1 cellular context compared by ENCODE assay signal in the genomic region with DNA sequence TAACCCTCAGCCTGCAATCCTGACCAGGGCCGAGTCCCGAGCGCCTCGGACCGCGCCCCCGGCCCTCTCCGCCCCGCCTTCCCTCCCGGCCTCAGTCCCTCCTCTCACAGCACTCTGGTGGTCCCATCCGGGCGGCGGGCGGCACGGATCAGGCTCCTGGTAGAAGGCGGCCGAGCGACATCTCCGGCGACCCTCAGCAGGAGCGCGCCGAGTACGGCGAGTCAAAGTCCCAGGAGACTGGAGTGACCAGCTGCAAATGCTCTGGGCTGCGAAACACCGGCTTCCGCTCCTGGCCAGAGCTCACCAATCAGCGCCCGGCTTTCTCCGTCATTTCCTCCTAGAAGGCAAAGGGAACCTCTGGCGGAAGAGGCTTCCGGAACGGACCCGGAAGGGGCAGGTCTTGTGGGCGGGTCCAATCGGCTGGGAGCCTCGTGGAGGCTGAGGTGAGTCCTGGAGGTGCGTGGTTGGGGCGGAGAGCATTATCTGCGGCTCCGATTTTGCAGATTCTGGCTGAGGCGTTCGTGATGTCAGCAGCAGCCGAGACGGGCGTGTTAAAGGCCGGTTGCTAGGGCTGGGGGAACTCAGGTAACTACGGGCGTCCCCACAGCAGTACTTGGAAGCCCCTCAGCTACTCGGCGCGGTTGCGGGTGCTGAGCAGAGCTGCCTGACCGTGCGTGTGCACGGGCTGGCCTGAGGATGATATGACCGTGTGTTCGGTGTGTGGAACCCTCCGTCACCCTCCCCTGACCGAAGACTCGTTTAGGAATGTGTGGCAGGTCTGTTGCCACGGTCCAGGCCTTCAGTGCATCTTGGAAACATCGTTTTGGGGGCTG.
A peak's percentile ranks its signal among the peaks of the same experiment; 100 is the strongest.
TF ChIP-seq lines count a peak whose summit lies in the region.

A gene with protein sequence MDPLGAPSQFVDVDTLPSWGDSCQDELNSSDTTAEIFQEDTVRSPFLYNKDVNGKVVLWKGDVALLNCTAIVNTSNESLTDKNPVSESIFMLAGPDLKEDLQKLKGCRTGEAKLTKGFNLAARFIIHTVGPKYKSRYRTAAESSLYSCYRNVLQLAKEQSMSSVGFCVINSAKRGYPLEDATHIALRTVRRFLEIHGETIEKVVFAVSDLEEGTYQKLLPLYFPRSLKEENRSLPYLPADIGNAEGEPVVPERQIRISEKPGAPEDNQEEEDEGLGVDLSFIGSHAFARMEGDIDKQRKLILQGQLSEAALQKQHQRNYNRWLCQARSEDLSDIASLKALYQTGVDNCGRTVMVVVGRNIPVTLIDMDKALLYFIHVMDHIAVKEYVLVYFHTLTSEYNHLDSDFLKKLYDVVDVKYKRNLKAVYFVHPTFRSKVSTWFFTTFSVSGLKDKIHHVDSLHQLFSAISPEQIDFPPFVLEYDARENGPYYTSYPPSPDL (minus strand): TSS at position 282 of the 833 bp plus-strand sequence. CDS start 9,264 bp downstream, outside the sequence.
Gene WDR3 (plus strand): TSS at position 400 of the 833 bp plus-strand sequence. CDS start 3,581 bp downstream, outside the sequence.

TF ChIP-seq in GM12878, 131 proteins besides CTCF, POLR2A, EP300 and RAD21 (continued from another document and continues in another):
- TF ChIP-seq E2F8 (IDR thresholded peaks at IDR 0.05; ENCODE audit: low read depth, partially characterized antibody): peak; percentile 75
- peak; percentile 34 for TF ChIP-seq SIX5 (IDR thresholded peaks at IDR 0.05; ENCODE audit: low read depth, low read length, severe bottlenecking)
- TF ChIP-seq MTA2 (IDR thresholded peaks at IDR 0.05; ENCODE audit: low read depth): no peak
- no peak for TF ChIP-seq KDM1A (IDR thresholded peaks at IDR 0.05; ENCODE audit: borderline replicate concordance)
- peak; percentile 49; the same call in 1 of the 2 replicates for TF ChIP-seq SMAD5 (IDR thresholded peaks at IDR 0.05; ENCODE audit: low read depth)
- no peak for TF ChIP-seq STAT3 (IDR thresholded peaks at IDR 0.05; ENCODE audit: low read depth, low read length)
- TF ChIP-seq CREB1 (IDR thresholded peaks at IDR 0.05; ENCODE audit: low read depth): peak; percentile 90
- TF ChIP-seq NBN (IDR thresholded peaks at IDR 0.05): peak; percentile 43; the same call in 1 of the 2 replicates
- 0 out of 2 replicates have a peak, but pooled peaks have one; percentile 45 for TF ChIP-seq ELK1 (IDR thresholded peaks at IDR 0.05; ENCODE audit: low read depth, low read length)
- TF ChIP-seq IKZF1 (conservative IDR thresholded peaks at IDR 0.05): 0 out of 2 replicates have a peak, but pooled peaks have one; percentile 63
- TF ChIP-seq, protein P1, sequence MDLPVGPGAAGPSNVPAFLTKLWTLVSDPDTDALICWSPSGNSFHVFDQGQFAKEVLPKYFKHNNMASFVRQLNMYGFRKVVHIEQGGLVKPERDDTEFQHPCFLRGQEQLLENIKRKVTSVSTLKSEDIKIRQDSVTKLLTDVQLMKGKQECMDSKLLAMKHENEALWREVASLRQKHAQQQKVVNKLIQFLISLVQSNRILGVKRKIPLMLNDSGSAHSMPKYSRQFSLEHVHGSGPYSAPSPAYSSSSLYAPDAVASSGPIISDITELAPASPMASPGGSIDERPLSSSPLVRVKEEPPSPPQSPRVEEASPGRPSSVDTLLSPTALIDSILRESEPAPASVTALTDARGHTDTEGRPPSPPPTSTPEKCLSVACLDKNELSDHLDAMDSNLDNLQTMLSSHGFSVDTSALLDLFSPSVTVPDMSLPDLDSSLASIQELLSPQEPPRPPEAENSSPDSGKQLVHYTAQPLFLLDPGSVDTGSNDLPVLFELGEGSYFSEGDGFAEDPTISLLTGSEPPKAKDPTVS (IDR thresholded peaks at IDR 0.05; ENCODE audit: low read depth, low read length): no peak
- TF ChIP-seq CHD2 (IDR thresholded peaks at IDR 0.05; ENCODE audit: borderline replicate concordance, low read depth, low read length): peak; percentile 56; the same call in 1 of the 2 replicates
- peak; percentile 28 for TF ChIP-seq PBX3 (IDR thresholded peaks at IDR 0.05; ENCODE audit: insufficient replicate concordance, low read depth, low read length)
- TF ChIP-seq RELB (IDR thresholded peaks at IDR 0.05; ENCODE audit: low read depth): 0 out of 2 replicates have a peak, but pooled peaks have one; percentile 45
- peak; percentile 49; the same call in 1 of the 2 replicates for TF ChIP-seq CBFB (IDR thresholded peaks at IDR 0.05; ENCODE audit: low read depth)
- TF ChIP-seq CREM (IDR thresholded peaks at IDR 0.05; ENCODE audit: low read depth): peak; percentile 90
- TF ChIP-seq NRF1 (conservative IDR thresholded peaks at IDR 0.05; ENCODE audit: low read depth, low read length): no peak
- TF ChIP-seq, protein P2, sequence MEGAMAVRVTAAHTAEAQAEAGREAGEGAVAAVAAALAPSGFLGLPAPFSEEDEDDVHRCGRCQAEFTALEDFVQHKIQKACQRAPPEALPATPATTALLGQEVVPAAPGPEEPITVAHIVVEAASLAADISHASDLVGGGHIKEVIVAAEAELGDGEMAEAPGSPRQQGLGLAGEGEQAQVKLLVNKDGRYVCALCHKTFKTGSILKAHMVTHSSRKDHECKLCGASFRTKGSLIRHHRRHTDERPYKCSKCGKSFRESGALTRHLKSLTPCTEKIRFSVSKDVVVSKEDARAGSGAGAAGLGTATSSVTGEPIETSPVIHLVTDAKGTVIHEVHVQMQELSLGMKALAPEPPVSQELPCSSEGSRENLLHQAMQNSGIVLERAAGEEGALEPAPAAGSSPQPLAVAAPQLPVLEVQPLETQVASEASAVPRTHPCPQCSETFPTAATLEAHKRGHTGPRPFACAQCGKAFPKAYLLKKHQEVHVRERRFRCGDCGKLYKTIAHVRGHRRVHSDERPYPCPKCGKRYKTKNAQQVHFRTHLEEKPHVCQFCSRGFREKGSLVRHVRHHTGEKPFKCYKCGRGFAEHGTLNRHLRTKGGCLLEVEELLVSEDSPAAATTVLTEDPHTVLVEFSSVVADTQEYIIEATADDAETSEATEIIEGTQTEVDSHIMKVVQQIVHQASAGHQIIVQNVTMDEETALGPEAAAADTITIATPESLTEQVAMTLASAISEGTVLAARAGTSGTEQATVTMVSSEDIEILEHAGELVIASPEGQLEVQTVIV (IDR thresholded peaks at IDR 0.05; ENCODE audit: borderline replicate concordance, partially characterized antibody): peak; percentile 69
- TF ChIP-seq MEF2B (IDR thresholded peaks at IDR 0.05; ENCODE audit: partially characterized antibody, poor library complexity, severe bottlenecking): peak; percentile 97
- TF ChIP-seq SREBF1 (IDR thresholded peaks at IDR 0.05; ENCODE audit: low read length): no peak
- no peak for TF ChIP-seq SUZ12 (IDR thresholded peaks at IDR 0.05; ENCODE audit: unreplicated experiment)
- TF ChIP-seq NR2C1 (IDR thresholded peaks at IDR 0.05): peak; percentile 37; the same call in 1 of the 2 replicates
- TF ChIP-seq SMAD1 (IDR thresholded peaks at IDR 0.05; ENCODE audit: low read depth, partially characterized antibody): no peak
- TF ChIP-seq BHLHE40 (IDR thresholded peaks at IDR 0.05; ENCODE audit: borderline replicate concordance in 1 of 2, low read depth in 2 of 2, low read length in 1 of 2): peak in 1 of 2 experiments; percentile 19; a peak in 3 of 4 replicates
- TF ChIP-seq, protein P3, sequence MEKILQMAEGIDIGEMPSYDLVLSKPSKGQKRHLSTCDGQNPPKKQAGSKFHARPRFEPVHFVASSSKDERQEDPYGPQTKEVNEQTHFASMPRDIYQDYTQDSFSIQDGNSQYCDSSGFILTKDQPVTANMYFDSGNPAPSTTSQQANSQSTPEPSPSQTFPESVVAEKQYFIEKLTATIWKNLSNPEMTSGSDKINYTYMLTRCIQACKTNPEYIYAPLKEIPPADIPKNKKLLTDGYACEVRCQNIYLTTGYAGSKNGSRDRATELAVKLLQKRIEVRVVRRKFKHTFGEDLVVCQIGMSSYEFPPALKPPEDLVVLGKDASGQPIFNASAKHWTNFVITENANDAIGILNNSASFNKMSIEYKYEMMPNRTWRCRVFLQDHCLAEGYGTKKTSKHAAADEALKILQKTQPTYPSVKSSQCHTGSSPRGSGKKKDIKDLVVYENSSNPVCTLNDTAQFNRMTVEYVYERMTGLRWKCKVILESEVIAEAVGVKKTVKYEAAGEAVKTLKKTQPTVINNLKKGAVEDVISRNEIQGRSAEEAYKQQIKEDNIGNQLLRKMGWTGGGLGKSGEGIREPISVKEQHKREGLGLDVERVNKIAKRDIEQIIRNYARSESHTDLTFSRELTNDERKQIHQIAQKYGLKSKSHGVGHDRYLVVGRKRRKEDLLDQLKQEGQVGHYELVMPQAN (conservative IDR thresholded peaks at IDR 0.05): peak; percentile 88
- TF ChIP-seq SRF (IDR thresholded peaks at IDR 0.05; ENCODE audit: low read depth in 2 of 2, low read length in 2 of 2): peak in 1 of 2 experiments; percentile 39; a peak in 1 of 4 replicates
- TF ChIP-seq, protein P4, sequence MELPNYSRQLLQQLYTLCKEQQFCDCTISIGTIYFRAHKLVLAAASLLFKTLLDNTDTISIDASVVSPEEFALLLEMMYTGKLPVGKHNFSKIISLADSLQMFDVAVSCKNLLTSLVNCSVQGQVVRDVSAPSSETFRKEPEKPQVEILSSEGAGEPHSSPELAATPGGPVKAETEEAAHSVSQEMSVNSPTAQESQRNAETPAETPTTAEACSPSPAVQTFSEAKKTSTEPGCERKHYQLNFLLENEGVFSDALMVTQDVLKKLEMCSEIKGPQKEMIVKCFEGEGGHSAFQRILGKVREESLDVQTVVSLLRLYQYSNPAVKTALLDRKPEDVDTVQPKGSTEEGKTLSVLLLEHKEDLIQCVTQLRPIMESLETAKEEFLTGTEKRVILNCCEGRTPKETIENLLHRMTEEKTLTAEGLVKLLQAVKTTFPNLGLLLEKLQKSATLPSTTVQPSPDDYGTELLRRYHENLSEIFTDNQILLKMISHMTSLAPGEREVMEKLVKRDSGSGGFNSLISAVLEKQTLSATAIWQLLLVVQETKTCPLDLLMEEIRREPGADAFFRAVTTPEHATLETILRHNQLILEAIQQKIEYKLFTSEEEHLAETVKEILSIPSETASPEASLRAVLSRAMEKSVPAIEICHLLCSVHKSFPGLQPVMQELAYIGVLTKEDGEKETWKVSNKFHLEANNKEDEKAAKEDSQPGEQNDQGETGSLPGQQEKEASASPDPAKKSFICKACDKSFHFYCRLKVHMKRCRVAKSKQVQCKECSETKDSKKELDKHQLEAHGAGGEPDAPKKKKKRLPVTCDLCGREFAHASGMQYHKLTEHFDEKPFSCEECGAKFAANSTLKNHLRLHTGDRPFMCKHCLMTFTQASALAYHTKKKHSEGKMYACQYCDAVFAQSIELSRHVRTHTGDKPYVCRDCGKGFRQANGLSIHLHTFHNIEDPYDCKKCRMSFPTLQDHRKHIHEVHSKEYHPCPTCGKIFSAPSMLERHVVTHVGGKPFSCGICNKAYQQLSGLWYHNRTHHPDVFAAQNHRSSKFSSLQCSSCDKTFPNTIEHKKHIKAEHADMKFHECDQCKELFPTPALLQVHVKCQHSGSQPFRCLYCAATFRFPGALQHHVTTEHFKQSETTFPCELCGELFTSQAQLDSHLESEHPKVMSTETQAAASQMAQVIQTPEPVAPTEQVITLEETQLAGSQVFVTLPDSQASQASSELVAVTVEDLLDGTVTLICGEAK (IDR thresholded peaks at IDR 0.05; ENCODE audit: borderline replicate concordance): peak; percentile 94
- peak; percentile 71 for TF ChIP-seq RUNX3 (IDR thresholded peaks at IDR 0.05; ENCODE audit: low read length)
